Comparison of ENCODE assay signal across 7 cellular contexts in the genomic region with DNA sequence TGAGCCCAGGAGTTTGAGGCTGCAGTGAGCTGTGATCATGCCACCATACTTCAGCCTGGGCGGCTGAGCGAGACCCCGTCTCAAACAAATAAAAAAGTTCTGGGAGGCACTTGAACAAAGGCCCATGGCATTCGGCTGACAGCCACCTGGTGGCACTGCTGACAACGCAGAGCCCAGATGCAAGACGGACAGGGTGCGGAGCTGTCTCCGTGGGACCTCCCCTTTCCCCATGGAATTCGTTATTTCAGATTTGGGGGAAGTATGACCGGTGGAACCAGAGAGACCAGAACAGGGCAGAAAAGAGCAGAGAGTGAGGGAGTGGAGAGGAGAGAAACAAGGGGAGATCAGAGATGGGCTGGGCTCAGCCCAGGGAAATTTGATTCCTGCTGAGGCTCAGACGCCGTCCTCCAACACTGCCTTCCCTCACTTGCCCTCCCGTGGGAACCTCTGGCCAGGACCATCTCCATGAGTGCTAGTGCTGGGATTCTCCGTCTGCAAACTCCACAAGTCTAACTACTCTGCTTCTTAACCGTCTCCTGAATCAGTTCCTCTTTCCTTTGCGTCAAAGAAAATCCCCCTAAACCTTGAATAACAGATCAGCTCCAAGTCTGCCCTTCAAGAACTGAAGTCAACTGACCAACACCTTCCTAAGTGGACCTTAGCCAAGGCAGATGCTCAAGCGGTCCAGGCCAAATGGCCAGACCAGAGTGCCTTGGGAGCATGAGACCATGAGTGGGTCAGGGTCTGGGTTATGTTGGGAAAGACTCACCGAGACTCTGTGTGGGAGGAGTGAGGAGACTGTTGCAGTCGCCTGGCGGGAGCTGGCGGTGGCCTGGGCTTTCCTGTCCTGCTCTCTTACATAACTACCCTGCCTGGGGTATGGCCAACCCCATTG. TPM values are rescaled to one million over a fixed set of nuclear protein-coding genes. Genes with fewer than 3 reads are reported as not detected.
DNase-seq lines count a peak whose midpoint lies in the region; ATAC-seq and TF ChIP-seq lines count a peak whose summit lies in the region.
"Had no signal": no experiment of that assay in that cellular context is flagged by ENCODE, and none has a peak within 500 bp of the region (broad histone marks: within the 10 kb centered on the region; RNA-seq: fewer than 3 reads in every experiment).

No MANE protein-coding gene starts in this region.

- peak overlapping the region; percentile 35 for H3K27ac Mint-ChIP-seq in activated CD8-positive, alpha-beta T cell treated with anti-CD3 and anti-CD28 coated beads for 36 hours
- H3K27ac Mint-ChIP-seq in activated CD8-positive, alpha-beta T cell treated with anti-CD3 and anti-CD28 coated beads, Interleukin-2, amount 10 ng/mL, durations not matched to agents 7 days and 5 days: no peak overlapping the region
- peak overlapping the region; percentile 81 for H3K27ac Mint-ChIP-seq in central memory CD8-positive, alpha-beta T cell (ENCODE audit: low read depth)
- peak overlapping the region; percentile 86 for H3K27ac Mint-ChIP-seq in stimulated activated effector memory CD8-positive, alpha-beta T cell treated with anti-CD3 and anti-CD28 coated beads, Interleukin-12 subunit alpha, Interleukin-12 subunit beta, amount 100 ng/mL, for 72 hours

- POLR2A ChIA-PET in activated CD8-positive, alpha-beta T cell treated with anti-CD3 and anti-CD28 coated beads for 36 hours (lab: Charles Lee): interaction anchor here (0.6 to 13.2 kb wide), 2 partner anchors 8 to 17 kb away, joined by 3 to 167 read pairs; a partner anchor contains a TSS
- POLR2A ChIA-PET in activated CD8-positive, alpha-beta T cell treated with anti-CD3 and anti-CD28 coated beads, Interleukin-2, amount 10 ng/mL, durations not matched to agents 7 days and 5 days (lab: Charles Lee): interaction anchor here (0.8 to 1.0 kb wide), 2 partner anchors 11 to 13 kb away, joined by 3 to 4 read pairs; no protein-coding TSS in a partner anchor

- intact Hi-C loops in activated CD8-positive, alpha-beta T cell treated with anti-CD3 and anti-CD28 coated beads for 36 hours (cut with micrococcal nuclease): no loop called here

- DNase-seq in activated CD8-positive, alpha-beta T cell treated with anti-CD3 and anti-CD28 coated beads for 36 hours: no peak
- no peak for DNase-seq in activated CD8-positive, alpha-beta T cell treated with anti-CD3 and anti-CD28 coated beads, Interleukin-2, amount 10 ng/mL, durations not matched to agents 7 days and 5 days
- DNase-seq in central memory CD8-positive, alpha-beta T cell (ENCODE audit: low spot score in 2 of 2): no peak
- DNase-seq in stimulated activated effector memory CD8-positive, alpha-beta T cell treated with anti-CD3 and anti-CD28 coated beads, Interleukin-12 subunit alpha, Interleukin-12 subunit beta, amount 100 ng/mL, for 72 hours (ENCODE audit: low spot score in 2 of 2): no peak
- no peak for DNase-seq in DMS114 treated with DMSO at 0.1 percent for 48 hours (lab: John Stamatoyannopoulos, UW; ENCODE audit: unreplicated experiment)
- DNase-seq: naive thymus-derived CD8-positive, alpha-beta T cell had no signal

- peaks cover 55% of the 10 kb centered on the region for H3K4me1 Mint-ChIP-seq in activated CD8-positive, alpha-beta T cell treated with anti-CD3 and anti-CD28 coated beads for 36 hours (ENCODE audit: low read depth)
- peaks cover 41% of the 10 kb centered on the region for H3K4me1 Mint-ChIP-seq in activated CD8-positive, alpha-beta T cell treated with anti-CD3 and anti-CD28 coated beads, Interleukin-2, amount 10 ng/mL, durations not matched to agents 7 days and 5 days (ENCODE audit: low read depth)
- H3K4me1 Mint-ChIP-seq in central memory CD8-positive, alpha-beta T cell: peaks cover 53% of the 10 kb centered on the region
- H3K4me1 Mint-ChIP-seq in stimulated activated effector memory CD8-positive, alpha-beta T cell treated with anti-CD3 and anti-CD28 coated beads, Interleukin-12 subunit alpha, Interleukin-12 subunit beta, amount 100 ng/mL, for 72 hours: peaks cover 70% of the 10 kb centered on the region

- no peak for ATAC-seq in activated CD8-positive, alpha-beta T cell treated with anti-CD3 and anti-CD28 coated beads for 36 hours
- no peak for ATAC-seq in activated CD8-positive, alpha-beta T cell treated with anti-CD3 and anti-CD28 coated beads, Interleukin-2, amount 10 ng/mL, durations not matched to agents 7 days and 5 days
- no peak for ATAC-seq in central memory CD8-positive, alpha-beta T cell (replicated peaks; ENCODE audit: extremely low read depth, poor library complexity, severe bottlenecking)
- ATAC-seq in stimulated activated effector memory CD8-positive, alpha-beta T cell treated with anti-CD3 and anti-CD28 coated beads, Interleukin-12 subunit alpha, Interleukin-12 subunit beta, amount 100 ng/mL, for 72 hours: no peak
- ATAC-seq in HG03196 (IDR thresholded peaks at IDR 0.05; ENCODE audit: unreplicated experiment): no peak
- ATAC-seq: naive thymus-derived CD8-positive, alpha-beta T cell had no signal

- H3K4me3 Mint-ChIP-seq in activated CD8-positive, alpha-beta T cell treated with anti-CD3 and anti-CD28 coated beads for 36 hours: no peak overlapping the region
- H3K4me3 Mint-ChIP-seq in activated CD8-positive, alpha-beta T cell treated with anti-CD3 and anti-CD28 coated beads, Interleukin-2, amount 10 ng/mL, durations not matched to agents 7 days and 5 days: no peak overlapping the region
- H3K4me3 Mint-ChIP-seq in central memory CD8-positive, alpha-beta T cell: no peak overlapping the region
- H3K4me3 Mint-ChIP-seq in stimulated activated effector memory CD8-positive, alpha-beta T cell treated with anti-CD3 and anti-CD28 coated beads, Interleukin-12 subunit alpha, Interleukin-12 subunit beta, amount 100 ng/mL, for 72 hours: no peak overlapping the region

- H3K9me3 Mint-ChIP-seq in activated CD8-positive, alpha-beta T cell treated with anti-CD3 and anti-CD28 coated beads for 36 hours: no peaks in the 10 kb centered on the region
- H3K9me3 Mint-ChIP-seq in activated CD8-positive, alpha-beta T cell treated with anti-CD3 and anti-CD28 coated beads, Interleukin-2, amount 10 ng/mL, durations not matched to agents 7 days and 5 days (ENCODE audit: insufficient read depth): no peaks in the 10 kb centered on the region
- H3K9me3 Mint-ChIP-seq in central memory CD8-positive, alpha-beta T cell: no peaks in the 10 kb centered on the region
- no peaks in the 10 kb centered on the region for H3K9me3 Mint-ChIP-seq in stimulated activated effector memory CD8-positive, alpha-beta T cell treated with anti-CD3 and anti-CD28 coated beads, Interleukin-12 subunit alpha, Interleukin-12 subunit beta, amount 100 ng/mL, for 72 hours
- H3K9me3 Mint-ChIP-seq: naive thymus-derived CD8-positive, alpha-beta T cell had no signal

- no peaks in the 10 kb centered on the region for H3K27me3 Mint-ChIP-seq in activated CD8-positive, alpha-beta T cell treated with anti-CD3 and anti-CD28 coated beads for 36 hours
- H3K27me3 Mint-ChIP-seq in activated CD8-positive, alpha-beta T cell treated with anti-CD3 and anti-CD28 coated beads, Interleukin-2, amount 10 ng/mL, durations not matched to agents 7 days and 5 days (ENCODE audit: low read depth): no peaks in the 10 kb centered on the region
- H3K27me3 Mint-ChIP-seq in central memory CD8-positive, alpha-beta T cell: no peaks in the 10 kb centered on the region
- H3K27me3 Mint-ChIP-seq: naive thymus-derived CD8-positive, alpha-beta T cell had no signal

- CTCF ChIA-PET in activated CD8-positive, alpha-beta T cell treated with anti-CD3 and anti-CD28 coated beads for 36 hours (lab: Charles Lee): interaction anchor here (0.6 to 1.3 kb wide), 2 partner anchors 11 to 49 kb away, joined by 3 to 4 read pairs; no protein-coding TSS in a partner anchor
- CTCF ChIA-PET in activated CD8-positive, alpha-beta T cell treated with anti-CD3 and anti-CD28 coated beads, Interleukin-2, amount 10 ng/mL, durations not matched to agents 7 days and 5 days (lab: Charles Lee): interaction anchor here (0.7 kb wide), 1 partner anchor 240 kb away, joined by 3 read pairs; a partner anchor contains a TSS

- TF ChIP-seq CTCF in activated CD8-positive, alpha-beta T cell treated with anti-CD3 and anti-CD28 coated beads for 36 hours (IDR thresholded peaks at IDR 0.05): no peak

- peaks cover 74% of the 10 kb centered on the region for H3K36me3 Mint-ChIP-seq in activated CD8-positive, alpha-beta T cell treated with anti-CD3 and anti-CD28 coated beads for 36 hours (ENCODE audit: low read depth)
- peaks cover 71% of the 10 kb centered on the region for H3K36me3 Mint-ChIP-seq in activated CD8-positive, alpha-beta T cell treated with anti-CD3 and anti-CD28 coated beads, Interleukin-2, amount 10 ng/mL, durations not matched to agents 7 days and 5 days (ENCODE audit: low read depth)
- peaks cover 23% of the 10 kb centered on the region for H3K36me3 Mint-ChIP-seq in central memory CD8-positive, alpha-beta T cell (ENCODE audit: insufficient read depth)
- H3K36me3 Mint-ChIP-seq in stimulated activated effector memory CD8-positive, alpha-beta T cell treated with anti-CD3 and anti-CD28 coated beads, Interleukin-12 subunit alpha, Interleukin-12 subunit beta, amount 100 ng/mL, for 72 hours: peaks cover 100% of the 10 kb centered on the region

RNA-seq across cellular contexts. Expression of a gene that starts 11.9 kb away (rescaled TPM):
- total RNA-seq in activated CD8-positive, alpha-beta T cell treated with anti-CD3 and anti-CD28 coated beads for 36 hours: 10 to 100 TPM; 11.8 TPM
- 1 to 10 TPM; 7.1 to 9.3 TPM for total RNA-seq in activated CD8-positive, alpha-beta T cell treated with anti-CD3 and anti-CD28 coated beads, Interleukin-2, amount 10 ng/mL, durations not matched to agents 7 days and 5 days

RNA-seq across cellular contexts. Expression of a gene that starts 12.2 kb away (rescaled TPM):
- total RNA-seq in activated CD8-positive, alpha-beta T cell treated with anti-CD3 and anti-CD28 coated beads for 36 hours: 100 to 1,000 TPM; 113 to 119 TPM
- total RNA-seq in activated CD8-positive, alpha-beta T cell treated with anti-CD3 and anti-CD28 coated beads, Interleukin-2, amount 10 ng/mL, durations not matched to agents 7 days and 5 days: 100 to 1,000 TPM; 116 to 122 TPM

RNA-seq across cellular contexts. Expression of a gene that starts 20.4 kb away (rescaled TPM):
- total RNA-seq in activated CD8-positive, alpha-beta T cell treated with anti-CD3 and anti-CD28 coated beads for 36 hours: 10 to 100 TPM; 16.1 to 16.2 TPM
- 1 to 10 TPM; 1.2 to 1.6 TPM for total RNA-seq in activated CD8-positive, alpha-beta T cell treated with anti-CD3 and anti-CD28 coated beads, Interleukin-2, amount 10 ng/mL, durations not matched to agents 7 days and 5 days

RNA-seq across cellular contexts. Expression of a gene that starts 39.6 kb away (rescaled TPM):
- 10 to 100 TPM; 26.6 to 26.8 TPM for total RNA-seq in activated CD8-positive, alpha-beta T cell treated with anti-CD3 and anti-CD28 coated beads for 36 hours
- total RNA-seq in activated CD8-positive, alpha-beta T cell treated with anti-CD3 and anti-CD28 coated beads, Interleukin-2, amount 10 ng/mL, durations not matched to agents 7 days and 5 days: 10 to 100 TPM; 28.6 to 30.8 TPM

RNA-seq across cellular contexts. Expression of a gene that starts 39.9 kb away (rescaled TPM):
- 10 to 100 TPM; 17.5 to 19.5 TPM for total RNA-seq in activated CD8-positive, alpha-beta T cell treated with anti-CD3 and anti-CD28 coated beads for 36 hours
- total RNA-seq in activated CD8-positive, alpha-beta T cell treated with anti-CD3 and anti-CD28 coated beads, Interleukin-2, amount 10 ng/mL, durations not matched to agents 7 days and 5 days: 10 to 100 TPM; 15.6 to 16.4 TPM

Comparison
In these comparisons a context has a peak if more than half of its experiments do, and no peak if none do; other contexts are left out.
1. RNA of a gene that starts 20.4 kb away (total RNA-seq): 16.1 to 16.2 TPM in activated CD8-positive, alpha-beta T cell treated with anti-CD3 and anti-CD28 coated beads for 36 hours; 1.2 to 1.6 TPM in activated CD8-positive, alpha-beta T cell treated with anti-CD3 and anti-CD28 coated beads, Interleukin-2, amount 10 ng/mL, durations not matched to agents 7 days and 5 days; every median in the first group is over 4 times any median in the second.